1 cellular context compared by ENCODE assay signal in the genomic region with DNA sequence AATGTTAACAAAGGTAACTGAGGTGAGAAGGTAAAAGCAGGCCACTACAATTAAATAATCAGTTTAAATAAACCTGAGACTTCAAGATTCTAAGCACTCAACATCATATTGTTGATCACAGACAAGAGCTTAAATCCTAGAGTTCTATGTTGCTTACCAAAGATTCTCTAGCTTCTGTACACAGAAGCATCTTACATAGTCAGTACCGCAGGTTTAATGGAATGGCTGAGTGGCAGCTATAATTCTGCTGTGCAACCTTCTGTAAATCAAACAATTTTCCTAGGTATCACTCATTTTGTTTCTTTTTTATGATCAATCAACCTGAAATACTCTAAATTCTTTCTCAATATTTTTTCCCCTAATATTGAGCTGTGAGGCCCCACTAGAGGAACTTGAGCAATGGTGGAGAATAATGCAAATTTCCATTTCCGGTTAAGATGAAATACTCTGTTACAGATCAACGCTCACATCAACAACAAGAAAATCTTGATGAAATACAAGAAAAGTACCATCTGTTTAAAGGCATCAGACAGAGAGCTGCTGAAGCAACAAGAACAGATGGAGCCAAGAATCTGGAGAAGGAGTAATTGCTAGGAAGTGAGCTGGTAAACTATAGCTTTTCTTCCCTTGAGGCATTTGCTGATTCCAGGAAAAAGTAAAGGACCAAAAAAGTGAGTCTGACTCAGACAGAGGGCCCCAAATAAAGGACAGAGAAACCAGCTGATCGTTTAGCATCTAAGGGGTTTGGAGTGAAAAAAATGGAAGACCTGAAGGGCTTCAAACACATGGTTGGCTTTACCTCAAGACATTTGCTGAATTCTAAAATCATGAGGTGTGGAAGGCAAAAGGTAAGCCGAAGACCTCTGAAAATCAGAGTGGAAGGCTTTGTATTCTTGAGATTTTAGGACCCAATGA.
TF ChIP-seq lines count a peak whose summit lies in the region.

No MANE protein-coding gene starts in this region.

TF ChIP-seq in SK-N-SH treated with all-trans-retinoic acid at 6 μM for 48 hours, 23 proteins besides CTCF, POLR2A, EP300 and RAD21 (continued from another document):
- TF ChIP-seq, protein P1, sequence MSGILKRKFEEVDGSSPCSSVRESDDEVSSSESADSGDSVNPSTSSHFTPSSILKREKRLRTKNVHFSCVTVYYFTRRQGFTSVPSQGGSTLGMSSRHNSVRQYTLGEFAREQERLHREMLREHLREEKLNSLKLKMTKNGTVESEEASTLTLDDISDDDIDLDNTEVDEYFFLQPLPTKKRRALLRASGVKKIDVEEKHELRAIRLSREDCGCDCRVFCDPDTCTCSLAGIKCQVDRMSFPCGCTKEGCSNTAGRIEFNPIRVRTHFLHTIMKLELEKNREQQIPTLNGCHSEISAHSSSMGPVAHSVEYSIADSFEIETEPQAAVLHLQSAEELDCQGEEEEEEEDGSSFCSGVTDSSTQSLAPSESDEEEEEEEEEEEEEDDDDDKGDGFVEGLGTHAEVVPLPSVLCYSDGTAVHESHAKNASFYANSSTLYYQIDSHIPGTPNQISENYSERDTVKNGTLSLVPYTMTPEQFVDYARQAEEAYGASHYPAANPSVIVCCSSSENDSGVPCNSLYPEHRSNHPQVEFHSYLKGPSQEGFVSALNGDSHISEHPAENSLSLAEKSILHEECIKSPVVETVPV (CRISPR knock-in tag; IDR thresholded peaks at IDR 0.05) = no peak
